8 cellular contexts compared by ENCODE assay signal in genomic region chr12:56152132-56152755, GRCh38. TPM values are rescaled to one million over a fixed set of nuclear protein-coding genes. Genes with fewer than 3 reads are reported as not detected.
A peak's percentile ranks its signal among the peaks of the same experiment; 100 is the strongest.
DNase-seq lines count a peak whose midpoint lies in the region; ATAC-seq and TF ChIP-seq lines count a peak whose summit lies in the region.

TSS of gene MYL6B (plus strand) at chr12:56152587. CDS start at chr12:56153919, 1,332 bp downstream.

- peak within 1 kb of the TSS; percentile 92 for H3K4me3 ChIP-seq in HUES48 (ENCODE audit: low read depth, low read length)
- peak within 1 kb of the TSS; percentile 56 for H3K4me3 ChIP-seq in NT2/D1 (ENCODE audit: insufficient read length, low read depth)
- peak within 1 kb of the TSS; percentile 92 for H3K4me3 ChIP-seq in endodermal cell (ENCODE audit: low read length)
- peak within 1 kb of the TSS; percentile 79 for H3K4me3 ChIP-seq in mesodermal cell (ENCODE audit: extremely low read depth, insufficient read depth, low read length, poor library complexity, severe bottlenecking)

- peak within 1 kb of the TSS; percentile 100 for H3K27ac Mint-ChIP-seq in activated CD8-positive, alpha-beta memory T cell treated with anti-CD3 and anti-CD28 coated beads, Interleukin-2, amount 10 ng/mL, durations not matched to agents 7 days and 5 days
- H3K27ac Mint-ChIP-seq in endodermal cell, result peak within 1 kb of the TSS; percentile 95

- peak within 1 kb of the TSS; percentile 98 for H3K27ac ChIP-seq in HUES48 (ENCODE audit: low read depth, low read length)
- peak within 1 kb of the TSS; percentile 70 for H3K27ac ChIP-seq in endodermal cell (ENCODE audit: low read depth, low read length)
- peak within 1 kb of the TSS; percentile 89 for H3K27ac ChIP-seq in mesodermal cell (ENCODE audit: low read depth, low read length, severe bottlenecking)

- peaks cover 7% of the 10 kb centered on the region for H3K36me3 Mint-ChIP-seq in activated CD8-positive, alpha-beta memory T cell treated with anti-CD3 and anti-CD28 coated beads, Interleukin-2, amount 10 ng/mL, durations not matched to agents 7 days and 5 days
- peaks cover 12% of the 10 kb centered on the region for H3K36me3 Mint-ChIP-seq in endodermal cell (ENCODE audit: low read depth)

- peaks cover 41% of the 10 kb centered on the region for H3K4me1 Mint-ChIP-seq in activated CD8-positive, alpha-beta memory T cell treated with anti-CD3 and anti-CD28 coated beads, Interleukin-2, amount 10 ng/mL, durations not matched to agents 7 days and 5 days
- peaks cover 35% of the 10 kb centered on the region for H3K4me1 Mint-ChIP-seq in endodermal cell

- CTCF ChIA-PET in activated CD8-positive, alpha-beta memory T cell treated with anti-CD3 and anti-CD28 coated beads, Interleukin-2, amount 10 ng/mL, durations not matched to agents 7 days and 5 days (lab: Charles Lee), result interaction anchor here (0.7 to 4.4 kb wide), 14 partner anchors 10 to 414 kb away, joined by 3 to 41 read pairs (median 6); partner anchors contain the start of genes ESYT1, RNF41, RPL41 and SMARCC2

- peaks cover 10% of the 10 kb centered on the region; the same call in 1 of the 2 replicates for H3K4me1 ChIP-seq in HUES48 (ENCODE audit: control insufficient read depth, insufficient read depth, low read length)
- H3K4me1 ChIP-seq in NT2/D1 (ENCODE audit: insufficient read depth, insufficient read length), result peaks cover 5% of the 10 kb centered on the region
- peaks cover 12% of the 10 kb centered on the region for H3K4me1 ChIP-seq in endodermal cell (ENCODE audit: control insufficient read depth, insufficient read depth, low read length)
- H3K4me1 ChIP-seq in mesodermal cell (ENCODE audit: control insufficient read depth, insufficient read depth, low read length, poor library complexity, severe bottlenecking), result peaks cover 17% of the 10 kb centered on the region

- ATAC-seq in GM21390 (IDR thresholded peaks at IDR 0.05; ENCODE audit: unreplicated experiment), result peak; percentile 76
- ATAC-seq in activated CD8-positive, alpha-beta memory T cell treated with anti-CD3 and anti-CD28 coated beads, Interleukin-2, amount 10 ng/mL, durations not matched to agents 7 days and 5 days, result peak; percentile 94

- H3K4me3 Mint-ChIP-seq in activated CD8-positive, alpha-beta memory T cell treated with anti-CD3 and anti-CD28 coated beads, Interleukin-2, amount 10 ng/mL, durations not matched to agents 7 days and 5 days, result peak within 1 kb of the TSS; percentile 83
- peak within 1 kb of the TSS; percentile 85 for H3K4me3 Mint-ChIP-seq in endodermal cell

- H3K9me3 Mint-ChIP-seq in activated CD8-positive, alpha-beta memory T cell treated with anti-CD3 and anti-CD28 coated beads, Interleukin-2, amount 10 ng/mL, durations not matched to agents 7 days and 5 days (ENCODE audit: low read depth), result no peaks in the 10 kb centered on the region
- no peaks in the 10 kb centered on the region for H3K9me3 Mint-ChIP-seq in endodermal cell

- WGBS in endodermal cell (ENCODE audit: insufficient coverage in 1 of 2, insufficient read length in 1 of 2), 2 experiments, result 0% methylated on average over 10 to 36 of the region's 37 CpGs
- WGBS in mesodermal cell (ENCODE audit: insufficient coverage in 2 of 2), 2 experiments, result 0% methylated on average over 8 to 18 of the region's 37 CpGs

- in situ Hi-C loops in Caki2 (cut with HindIII; ENCODE audit: low pct_unique_long_range_greater_than_20kb, low sequenced_read_pairs), result no loop called here

- DNase-seq in Caki2 (ENCODE audit: low read depth) (peak; percentile 88), NT2/D1 (ENCODE audit: low read depth, low spot score) (peak; percentile 89), endodermal cell (peak; percentile 98)
- peak; percentile 97 for DNase-seq in activated CD8-positive, alpha-beta memory T cell treated with anti-CD3 and anti-CD28 coated beads, Interleukin-2, amount 10 ng/mL, durations not matched to agents 7 days and 5 days
- peak; percentile 80 for DNase-seq in stimulated activated CD8-positive, alpha-beta memory T cell treated with anti-CD3 and anti-CD28 coated beads, Interleukin-15, amount 100 ng/mL, for 24 hours (ENCODE audit: low read depth)

- no peaks in the 10 kb centered on the region for H3K27me3 ChIP-seq in HUES48 (ENCODE audit: control insufficient read depth, insufficient read depth, low read length)
- H3K27me3 ChIP-seq in NT2/D1 (ENCODE audit: insufficient read depth, insufficient read length), result no peaks in the 10 kb centered on the region
- no peaks in the 10 kb centered on the region for H3K27me3 ChIP-seq in endodermal cell (ENCODE audit: control insufficient read depth, insufficient read depth, low read length, poor library complexity, severe bottlenecking)

- H3K27me3 Mint-ChIP-seq in activated CD8-positive, alpha-beta memory T cell treated with anti-CD3 and anti-CD28 coated beads, Interleukin-2, amount 10 ng/mL, durations not matched to agents 7 days and 5 days, result no peaks in the 10 kb centered on the region
- H3K27me3 Mint-ChIP-seq in endodermal cell (ENCODE audit: insufficient read depth), result no peaks in the 10 kb centered on the region

- H3K9ac ChIP-seq in HUES48 (ENCODE audit: low read depth, low read length) (peak within 1 kb of the TSS; percentile 79), NT2/D1 (ENCODE audit: insufficient read length, low read depth) (peak within 1 kb of the TSS; percentile 85), endodermal cell (ENCODE audit: extremely low read depth, low read length, poor library complexity, severe bottlenecking) (peak within 1 kb of the TSS; percentile 78)

- no peak for TF ChIP-seq CTCF in endodermal cell (conservative IDR thresholded peaks at IDR 0.05)

- no peaks in the 10 kb centered on the region for H3K9me3 ChIP-seq in HUES48 (ENCODE audit: control insufficient read depth, insufficient read depth, low read length)
- H3K9me3 ChIP-seq in NT2/D1 (ENCODE audit: insufficient read depth, low read length), result no peaks in the 10 kb centered on the region
- H3K9me3 ChIP-seq in endodermal cell (ENCODE audit: control insufficient read depth, low read length), result no peaks in the 10 kb centered on the region
- H3K9me3 ChIP-seq in mesodermal cell (ENCODE audit: control insufficient read depth, low read length), result no peaks in the 10 kb centered on the region

- H3K36me3 ChIP-seq in HUES48 (ENCODE audit: control insufficient read depth, insufficient read depth, low read length) (peaks cover 27% of the 10 kb centered on the region), NT2/D1 (ENCODE audit: insufficient read depth, insufficient read length, low read length) (peaks cover 22% of the 10 kb centered on the region), endodermal cell (ENCODE audit: control insufficient read depth, insufficient read depth, low read length) (peaks cover 19% of the 10 kb centered on the region), mesodermal cell (ENCODE audit: control insufficient read depth, insufficient read depth, low read length) (peaks cover 25% of the 10 kb centered on the region)

RNA-seq across cellular contexts. Expression of gene MYL6B, which starts in this region (rescaled TPM):
- total RNA-seq in Caki2 (2014; rRNA removed; shearing (Covaris generic); ENCODE audit: low replicate concordance), result 216 and 250 TPM in 2 replicates
- 10 to 100 TPM; 67.6 to 85.2 TPM for total RNA-seq in activated CD8-positive, alpha-beta memory T cell treated with anti-CD3 and anti-CD28 coated beads, Interleukin-2, amount 10 ng/mL, durations not matched to agents 7 days and 5 days
- 100 to 1,000 TPM; 153 to 191 TPM for total RNA-seq in endodermal cell
- 175 TPM for polyA plus RNA-seq in endodermal cell (2013, experiment 1 of 2)
- polyA plus RNA-seq in endodermal cell (2013, experiment 2 of 2), result 170 TPM
- polyA plus RNA-seq in mesodermal cell (2013, experiment 1 of 2), result 154 TPM
- 131 TPM for polyA plus RNA-seq in mesodermal cell (2013, experiment 2 of 2)

Comparison
In these comparisons a context has a peak if more than half of its experiments do, and no peak if none do; other contexts are left out.
1. Peak in every context shown above with its lines: DNase-seq, ATAC-seq, H3K4me3 ChIP-seq and H3K27ac ChIP-seq.